ENCODE assay signal across 14 cellular contexts in genomic region chr2:172449916-172450550, GRCh38. TPM values are rescaled to one million over a fixed set of nuclear protein-coding genes. Genes with fewer than 3 reads are reported as not detected.
A peak's percentile ranks its signal among the peaks of the same experiment; 100 is the strongest.
DNase-seq lines count a peak whose midpoint lies in the region; ATAC-seq and TF ChIP-seq lines count a peak whose summit lies in the region.
"Had no signal": no experiment of that assay in that cellular context is flagged by ENCODE, and none has a peak within 500 bp of the region (broad histone marks: within the 10 kb centered on the region; RNA-seq: fewer than 3 reads in every experiment).

No MANE protein-coding gene starts in this region.

- no peak overlapping the region for H4K12ac ChIP-seq in trophoblast cell (ENCODE audit: low read depth, low read length)

- no peaks in the 10 kb centered on the region for H3K9me3 Mint-ChIP-seq in activated CD4-positive, alpha-beta T cell treated with anti-CD3 and anti-CD28 coated beads, Interleukin-2, amount 10 ng/mL, durations not matched to agents 7 days and 5 days
- no peaks in the 10 kb centered on the region for H3K9me3 Mint-ChIP-seq in activated naive CD8-positive, alpha-beta T cell treated with anti-CD3 and anti-CD28 coated beads, Interleukin-2, amount 50 U/mL, for 24 hours

- no peak overlapping the region for H3K14ac ChIP-seq in trophoblast cell (ENCODE audit: low read length)

- no peak overlapping the region for H2AK5ac ChIP-seq in trophoblast cell (ENCODE audit: low read length)

- peak; percentile 21 for DNase-seq in activated CD4-positive, alpha-beta T cell treated with anti-CD3 and anti-CD28 coated beads, Interleukin-2, amount 10 ng/mL, durations not matched to agents 7 days and 5 days
- DNase-seq in activated CD4-positive, alpha-beta T cell treated with anti-CD3 and anti-CD28 coated beads for 4 hours: no peak
- DNase-seq in RWPE2 (ENCODE audit: low spot score) (no peak), trophoblast cell (peak; percentile 62 to 79), G401 (ENCODE audit: low spot score) (no peak), epidermal melanocyte (ENCODE audit: insufficient read length, low spot score) (no peak)
- no peak for DNase-seq in activated naive CD8-positive, alpha-beta T cell treated with anti-CD3 and anti-CD28 coated beads, Interleukin-2, amount 50 U/mL, for 24 hours
- DNase-seq: activated effector memory CD4-positive, alpha-beta T cell treated with Interleukin-2 at 50 U/mL for 16 hours; caudate nucleus; gastrocnemius medialis; NCI-H1417 treated with DMSO at 0.1 percent for 48 hours; NCI-H2227 treated with DMSO at 0.1 percent for 48 hours had no signal

- H3K27ac ChIP-seq in RWPE2 (ENCODE audit: poor library complexity, severe bottlenecking) (peak overlapping the region; percentile 98), trophoblast cell (ENCODE audit: low read depth, low read length) (no peak overlapping the region)
- H3K27ac ChIP-seq: gastrocnemius medialis, vagina had no signal

- ATAC-seq in RWPE2 (ENCODE audit: low read depth) (peak; percentile 75), HG03095 (IDR thresholded peaks at IDR 0.05; ENCODE audit: unreplicated experiment) (no peak)
- ATAC-seq in activated naive CD8-positive, alpha-beta T cell treated with anti-CD3 and anti-CD28 coated beads, Interleukin-2, amount 50 U/mL, for 24 hours: peak; percentile 27
- ATAC-seq: gastrocnemius medialis had no signal

- no CpG with 5 or more reads among the region's 8 CpGs for WGBS in trophoblast cell (ENCODE audit: extremely low coverage, insufficient coverage, insufficient read length)

- no peak overlapping the region for H3K18ac ChIP-seq in trophoblast cell (ENCODE audit: low read length)

- H3K9me3 ChIP-seq in RWPE2 (ENCODE audit: severe bottlenecking): no peaks in the 10 kb centered on the region
- no peaks in the 10 kb centered on the region for H3K9me3 ChIP-seq in trophoblast cell (ENCODE audit: insufficient read depth, low read depth, low read length)
- H3K9me3 ChIP-seq: gastrocnemius medialis, vagina had no signal

- no peak overlapping the region for H2AFZ ChIP-seq in trophoblast cell (ENCODE audit: insufficient read depth, low read length, poor library complexity)

- H3K4me1 Mint-ChIP-seq in activated CD4-positive, alpha-beta T cell treated with anti-CD3 and anti-CD28 coated beads, Interleukin-2, amount 10 ng/mL, durations not matched to agents 7 days and 5 days: peaks cover 52% of the 10 kb centered on the region
- peaks cover 63% of the 10 kb centered on the region for H3K4me1 Mint-ChIP-seq in activated naive CD8-positive, alpha-beta T cell treated with anti-CD3 and anti-CD28 coated beads, Interleukin-2, amount 50 U/mL, for 24 hours

- no peak overlapping the region for H2BK120ac ChIP-seq in trophoblast cell (ENCODE audit: insufficient read depth, low read length, poor library complexity)

- H2BK5ac ChIP-seq in trophoblast cell (ENCODE audit: low read depth, low read length, poor library complexity): no peak overlapping the region

- no peaks in the 10 kb centered on the region for H3K79me2 ChIP-seq in trophoblast cell (ENCODE audit: control insufficient read depth, insufficient read depth, low read length, poor library complexity)

- no peak overlapping the region for H3K4me3 ChIP-seq in RWPE2 (ENCODE audit: severe bottlenecking)
- no peak overlapping the region for H3K4me3 ChIP-seq in trophoblast cell (ENCODE audit: low read depth, low read length)
- H3K4me3 ChIP-seq: gastrocnemius medialis, vagina had no signal

- no peaks in the 10 kb centered on the region for H3K27me3 ChIP-seq in RWPE2 (ENCODE audit: insufficient read depth, poor library complexity, severe bottlenecking)
- no peaks in the 10 kb centered on the region for H3K27me3 ChIP-seq in trophoblast cell (ENCODE audit: insufficient read depth, low read length)
- H3K27me3 ChIP-seq: gastrocnemius medialis, vagina had no signal

- H3K4me1 ChIP-seq in RWPE2 (ENCODE audit: insufficient read depth, poor library complexity, severe bottlenecking) (peaks cover 71% of the 10 kb centered on the region), trophoblast cell (ENCODE audit: control insufficient read depth in 1 of 2, insufficient read depth in 2 of 2, low read length in 2 of 2) (peaks cover 13 to 18% of the 10 kb centered on the region in 2 experiments)

- H4K8ac ChIP-seq in trophoblast cell (ENCODE audit: low read depth, low read length): no peak overlapping the region

- H3K4ac ChIP-seq in trophoblast cell (ENCODE audit: low read depth, low read length): no peak overlapping the region

- no peaks in the 10 kb centered on the region for H3K27me3 Mint-ChIP-seq in activated CD4-positive, alpha-beta T cell treated with anti-CD3 and anti-CD28 coated beads, Interleukin-2, amount 10 ng/mL, durations not matched to agents 7 days and 5 days
- no peaks in the 10 kb centered on the region for H3K27me3 Mint-ChIP-seq in activated naive CD8-positive, alpha-beta T cell treated with anti-CD3 and anti-CD28 coated beads, Interleukin-2, amount 50 U/mL, for 24 hours

- POLR2A ChIA-PET in activated CD4-positive, alpha-beta T cell treated with anti-CD3 and anti-CD28 coated beads, Interleukin-2, amount 10 ng/mL, durations not matched to agents 7 days and 5 days (lab: Charles Lee): no interaction called here

- no peak overlapping the region for H3K4me3 Mint-ChIP-seq in activated CD4-positive, alpha-beta T cell treated with anti-CD3 and anti-CD28 coated beads, Interleukin-2, amount 10 ng/mL, durations not matched to agents 7 days and 5 days
- no peak overlapping the region for H3K4me3 Mint-ChIP-seq in activated naive CD8-positive, alpha-beta T cell treated with anti-CD3 and anti-CD28 coated beads, Interleukin-2, amount 50 U/mL, for 24 hours

- no peak overlapping the region for H3K4me2 ChIP-seq in trophoblast cell (ENCODE audit: low read length)

- no peak overlapping the region for H3K9ac ChIP-seq in trophoblast cell (ENCODE audit: low read length)

- H3K36me3 ChIP-seq in RWPE2 (ENCODE audit: low read depth): peaks cover 18% of the 10 kb centered on the region
- no peaks in the 10 kb centered on the region for H3K36me3 ChIP-seq in trophoblast cell (ENCODE audit: control insufficient read depth in 1 of 2, insufficient read depth in 2 of 2, low read length in 2 of 2)
- H3K36me3 ChIP-seq: gastrocnemius medialis, vagina had no signal

- H3K27ac Mint-ChIP-seq in activated CD4-positive, alpha-beta T cell treated with anti-CD3 and anti-CD28 coated beads, Interleukin-2, amount 10 ng/mL, durations not matched to agents 7 days and 5 days: peak overlapping the region; percentile 6
- peak overlapping the region; percentile 17 for H3K27ac Mint-ChIP-seq in activated naive CD8-positive, alpha-beta T cell treated with anti-CD3 and anti-CD28 coated beads, Interleukin-2, amount 50 U/mL, for 24 hours

- H4K91ac ChIP-seq in trophoblast cell (ENCODE audit: low read depth, low read length): no peak overlapping the region

- no peak overlapping the region for H2BK12ac ChIP-seq in trophoblast cell (ENCODE audit: low read length)

- peaks cover 12% of the 10 kb centered on the region for H3K36me3 Mint-ChIP-seq in activated CD4-positive, alpha-beta T cell treated with anti-CD3 and anti-CD28 coated beads, Interleukin-2, amount 10 ng/mL, durations not matched to agents 7 days and 5 days (ENCODE audit: low read depth)
- H3K36me3 Mint-ChIP-seq in activated naive CD8-positive, alpha-beta T cell treated with anti-CD3 and anti-CD28 coated beads, Interleukin-2, amount 50 U/mL, for 24 hours (ENCODE audit: low read depth): no peaks in the 10 kb centered on the region

- no peak overlapping the region for H3K23ac ChIP-seq in trophoblast cell (ENCODE audit: low read length)

- TF ChIP-seq CTCF in RWPE2 (IDR thresholded peaks at IDR 0.05; ENCODE audit: poor library complexity, severe bottlenecking): no peak

- CTCF ChIA-PET in activated CD4-positive, alpha-beta T cell treated with anti-CD3 and anti-CD28 coated beads, Interleukin-2, amount 10 ng/mL, durations not matched to agents 7 days and 5 days (lab: Charles Lee): interaction anchor here (1.8 to 9.0 kb wide), 2 partner anchors 8 to 12 kb away, joined by 5 to 60 read pairs; no protein-coding TSS in a partner anchor

- in situ Hi-C loops in G401 (cut with HindIII; ENCODE audit: low sequenced_read_pairs): no loop called here

- no peaks in the 10 kb centered on the region for H3K79me1 ChIP-seq in trophoblast cell (ENCODE audit: low read length)

RNA-seq across cellular contexts. Expression of gene ITGA6, which starts 22.6 kb away (rescaled TPM):
- total RNA-seq in activated CD4-positive, alpha-beta T cell treated with anti-CD3 and anti-CD28 coated beads, Interleukin-2, amount 10 ng/mL, durations not matched to agents 7 days and 5 days: 10 to 100 TPM; 46.7 to 47.2 TPM
- 26.5 and 28.2 TPM in 2 replicates for polyA plus RNA-seq in trophoblast cell (2013)
- 8.2 and 9.3 TPM in 2 replicates for total RNA-seq in G401 (2014; rRNA removed; shearing (Covaris generic))

Comparison
In these comparisons a context has a peak if more than half of its experiments do, and no peak if none do; other contexts are left out.
1. DNase-seq: peak in activated CD4-positive, alpha-beta T cell treated with anti-CD3 and anti-CD28 coated beads, Interleukin-2, amount 10 ng/mL, durations not matched to agents 7 days and 5 days (single experiment) and trophoblast cell (2 of 2); none in activated CD4-positive, alpha-beta T cell treated with anti-CD3 and anti-CD28 coated beads for 4 hours (0 of 2), RWPE2 (single experiment), activated naive CD8-positive, alpha-beta T cell treated with anti-CD3 and anti-CD28 coated beads, Interleukin-2, amount 50 U/mL, for 24 hours (single experiment), G401 (single experiment) and epidermal melanocyte (single experiment).